In the genomic region with DNA sequence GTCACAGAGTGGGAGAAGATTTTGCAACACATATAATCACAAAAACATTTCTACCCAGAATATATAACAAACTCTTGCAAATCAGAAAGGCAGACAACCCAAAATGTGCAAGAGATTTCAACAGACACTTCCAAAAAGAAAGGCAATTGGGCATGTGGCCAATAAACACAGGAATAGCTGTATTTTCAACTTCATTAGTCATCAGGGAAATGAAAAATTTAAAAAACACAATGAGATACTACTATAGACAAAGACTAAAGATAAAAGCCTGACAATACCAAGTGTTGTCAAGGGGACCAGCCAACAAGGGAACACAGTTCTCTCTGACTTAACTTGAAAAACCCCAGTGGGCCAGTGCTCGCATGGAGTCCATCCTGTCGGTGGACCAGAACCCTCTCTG, we compare ENCODE assay signal across 20 cellular contexts. TPM values are rescaled to one million over a fixed set of nuclear protein-coding genes. Genes with fewer than 3 reads are reported as not detected.
A peak's percentile ranks its signal among the peaks of the same experiment; 100 is the strongest.
DNase-seq lines count a peak whose midpoint lies in the region; ATAC-seq lines count a peak whose summit lies in the region.
"Had no signal": no experiment of that assay in that cellular context is flagged by ENCODE, and none has a peak within 500 bp of the region (broad histone marks: within the 10 kb centered on the region; RNA-seq: fewer than 3 reads in every experiment).

No MANE protein-coding gene starts in this region.

- no peak overlapping the region for H3K27ac ChIP-seq in caudate nucleus (ENCODE audit: low read depth, low read length)
- H3K27ac ChIP-seq: heart left ventricle, neutrophil, thyroid gland had no signal

- no peaks in the 10 kb centered on the region for H3K9me3 Mint-ChIP-seq in stimulated activated effector memory CD8-positive, alpha-beta T cell treated with anti-CD3 and anti-CD28 coated beads, Interleukin-12 subunit alpha, Interleukin-12 subunit beta, amount 100 ng/mL, for 72 hours
- H3K9me3 Mint-ChIP-seq: activated T-cell treated with anti-CD3 and anti-CD28 coated beads, Interleukin-2, amount 50 U/mL, for 24 hours; CD4-positive, alpha-beta memory T cell had no signal

- no peaks in the 10 kb centered on the region for H3K4me1 Mint-ChIP-seq in stimulated activated effector memory CD8-positive, alpha-beta T cell treated with anti-CD3 and anti-CD28 coated beads, Interleukin-12 subunit alpha, Interleukin-12 subunit beta, amount 100 ng/mL, for 72 hours

- no peaks in the 10 kb centered on the region for H3K36me3 Mint-ChIP-seq in stimulated activated effector memory CD8-positive, alpha-beta T cell treated with anti-CD3 and anti-CD28 coated beads, Interleukin-12 subunit alpha, Interleukin-12 subunit beta, amount 100 ng/mL, for 72 hours

- ATAC-seq in stimulated activated effector memory CD8-positive, alpha-beta T cell treated with anti-CD3 and anti-CD28 coated beads, Interleukin-12 subunit alpha, Interleukin-12 subunit beta, amount 100 ng/mL, for 72 hours, result no peak
- ATAC-seq: heart left ventricle had no signal

- no peak overlapping the region for H3K27ac Mint-ChIP-seq in stimulated activated effector memory CD8-positive, alpha-beta T cell treated with anti-CD3 and anti-CD28 coated beads, Interleukin-12 subunit alpha, Interleukin-12 subunit beta, amount 100 ng/mL, for 72 hours
- H3K27ac Mint-ChIP-seq: activated naive CD8-positive, alpha-beta T cell; activated T-cell treated with anti-CD3 and anti-CD28 coated beads, Interleukin-2, amount 50 U/mL, for 24 hours; CD4-positive, alpha-beta memory T cell had no signal

- DNase-seq in ELR (ENCODE audit: low read depth) (peak; percentile 64), NCI-H226 (peak; percentile 53), dermis microvascular lymphatic vessel endothelial cell (ENCODE audit: low read depth in 2 of 2) (peak; percentile 2 to 35), non-pigmented ciliary epithelial cell (ENCODE audit: low read depth) (peak; percentile 6), activated T-cell treated with anti-CD3 and anti-CD28 coated beads for 4 hours (no peak), caudate nucleus (lab: John Stamatoyannopoulos, UW) (no peak), GM19238 (ENCODE audit: insufficient read length, low spot score) (no peak)
- no peak for DNase-seq in stimulated activated effector memory CD8-positive, alpha-beta T cell treated with anti-CD3 and anti-CD28 coated beads, Interleukin-12 subunit alpha, Interleukin-12 subunit beta, amount 100 ng/mL, for 72 hours (ENCODE audit: low spot score in 2 of 2)
- DNase-seq: activated T-cell treated with anti-CD3 and anti-CD28 coated beads, Interleukin-2, amount 50 U/mL, for 24 hours; CD4-positive, alpha-beta memory T cell; cerebellar nuclear complex; DMS79 treated with DMSO at 0.1 percent for 48 hours; heart left ventricle; NCI-H1092; NK-92 treated with Interleukin-12 subunit alpha and Interleukin-12 subunit beta, amount 100 ng/mL, for 24 hours; Right ventricle myocardium superior; stimulated activated CD4-positive, alpha-beta T cell treated with anti-CD3 and anti-CD28 coated beads, Interleukin-4, amount 100 ng/mL, for 1 hour; thyroid gland had no signal

- no peak overlapping the region for H3K4me3 Mint-ChIP-seq in stimulated activated effector memory CD8-positive, alpha-beta T cell treated with anti-CD3 and anti-CD28 coated beads, Interleukin-12 subunit alpha, Interleukin-12 subunit beta, amount 100 ng/mL, for 72 hours
- H3K4me3 Mint-ChIP-seq: activated naive CD8-positive, alpha-beta T cell; activated T-cell treated with anti-CD3 and anti-CD28 coated beads, Interleukin-2, amount 50 U/mL, for 24 hours; CD4-positive, alpha-beta memory T cell had no signal

RNA-seq across cellular contexts. Expression of gene MTHFD2, which starts 40.5 kb away (rescaled TPM):
- 42.0 and 46.8 TPM in 2 replicates for total RNA-seq in dermis microvascular lymphatic vessel endothelial cell

Comparison
In these comparisons a context has a peak if more than half of its experiments do, and no peak if none do; other contexts are left out.
1. DNase-seq: peak in ELR (single experiment), NCI-H226 (single experiment), dermis microvascular lymphatic vessel endothelial cell (2 of 2) and non-pigmented ciliary epithelial cell (single experiment); none in stimulated activated effector memory CD8-positive, alpha-beta T cell treated with anti-CD3 and anti-CD28 coated beads, Interleukin-12 subunit alpha, Interleukin-12 subunit beta, amount 100 ng/mL, for 72 hours (0 of 2), activated T-cell treated with anti-CD3 and anti-CD28 coated beads for 4 hours (single experiment), caudate nucleus (0 of 61) and GM19238 (single experiment).